ENCODE assay signal across 1 cellular context in genomic region chr3:183766745-183767606, GRCh38.
TF ChIP-seq lines count a peak whose summit lies in the region.

No MANE protein-coding gene starts in this region.

TF ChIP-seq in HepG2, 621 proteins besides CTCF, POLR2A, EP300 and RAD21 (continued from another document and continues in another):
- TF ChIP-seq ZNF724P (CRISPR knock-in tag; IDR thresholded peaks at IDR 0.05; ENCODE audit: borderline replicate concordance) (no peak), ZNF530 (CRISPR knock-in tag; IDR thresholded peaks at IDR 0.05; ENCODE audit: low read depth) (no peak), ZNF512 (CRISPR knock-in tag; IDR thresholded peaks at IDR 0.05) (no peak), GTF3A (CRISPR knock-in tag; conservative IDR thresholded peaks at IDR 0.05) (no peak), GATAD1 (CRISPR knock-in tag; IDR thresholded peaks at IDR 0.05) (no peak), FOSL1 (CRISPR knock-in tag; IDR thresholded peaks at IDR 0.05; ENCODE audit: borderline replicate concordance) (no peak), ZBTB33 (CRISPR knock-in tag; IDR thresholded peaks at IDR 0.05) (peak; percentile 51), TEF (CRISPR knock-in tag; IDR thresholded peaks at IDR 0.05) (no peak), HDAC1 (CRISPR knock-in tag; IDR thresholded peaks at IDR 0.05) (no peak), HMGXB4 (CRISPR knock-in tag; IDR thresholded peaks at IDR 0.05; ENCODE audit: borderline replicate concordance in 1 of 2, low read depth in 1 of 2) (0 out of 4 replicates have a peak, but pooled peaks have one; percentile 23 to 40), ZNF33B (CRISPR knock-in tag; IDR thresholded peaks at IDR 0.05) (no peak), ZNF510 (CRISPR knock-in tag; IDR thresholded peaks at IDR 0.05; ENCODE audit: low read depth) (no peak), ZNF740 (CRISPR knock-in tag; IDR thresholded peaks at IDR 0.05) (no peak), TEAD2 (CRISPR knock-in tag; IDR thresholded peaks at IDR 0.05) (no peak), ATM (IDR thresholded peaks at IDR 0.05; ENCODE audit: borderline replicate concordance) (no peak), NCOA5 (CRISPR knock-in tag; IDR thresholded peaks at IDR 0.05) (no peak), U2AF1 (optimal IDR thresholded peaks at IDR 0.05; ENCODE audit: low read depth, low read length) (no peak), SMYD3 (CRISPR knock-in tag; IDR thresholded peaks at IDR 0.05) (no peak), PHF5A (CRISPR knock-in tag; IDR thresholded peaks at IDR 0.05; ENCODE audit: low read depth, unreplicated experiment) (no peak), SP4 (CRISPR knock-in tag; IDR thresholded peaks at IDR 0.05) (no peak), ZNF513 (CRISPR knock-in tag; conservative IDR thresholded peaks at IDR 0.05) (no peak), ZNF841 (CRISPR knock-in tag; IDR thresholded peaks at IDR 0.05; ENCODE audit: borderline replicate concordance) (no peak), ZNF121 (CRISPR knock-in tag; IDR thresholded peaks at IDR 0.05) (peak; percentile 95), IKZF1 (IDR thresholded peaks at IDR 0.05) (no peak), DPF2 (CRISPR knock-in tag; IDR thresholded peaks at IDR 0.05; ENCODE audit: borderline replicate concordance, low read depth) (no peak), NFIB (CRISPR knock-in tag; IDR thresholded peaks at IDR 0.05; ENCODE audit: borderline replicate concordance) (no peak), NFE2 (CRISPR knock-in tag; IDR thresholded peaks at IDR 0.05) (no peak), NFYB (CRISPR knock-in tag; IDR thresholded peaks at IDR 0.05) (no peak), NPAS2 (CRISPR knock-in tag; IDR thresholded peaks at IDR 0.05; ENCODE audit: borderline replicate concordance) (no peak), ZBTB2 (CRISPR knock-in tag; IDR thresholded peaks at IDR 0.05; ENCODE audit: low read depth) (no peak), YEATS2 (CRISPR knock-in tag; IDR thresholded peaks at IDR 0.05; ENCODE audit: borderline replicate concordance) (no peak), ZFP62 (CRISPR knock-in tag; IDR thresholded peaks at IDR 0.05) (0 out of 2 replicates have a peak, but pooled peaks have one; percentile 45), HNF1B (CRISPR knock-in tag; IDR thresholded peaks at IDR 0.05) (0 out of 2 replicates have a peak, but pooled peaks have one; percentile 21), CHD2 (IDR thresholded peaks at IDR 0.05; ENCODE audit: low read depth, low read length) (no peak), ZNF883 (CRISPR knock-in tag; IDR thresholded peaks at IDR 0.05; ENCODE audit: not compliant biosample characterization) (peak; percentile 55), ZNF570 (CRISPR knock-in tag; IDR thresholded peaks at IDR 0.05; ENCODE audit: borderline replicate concordance) (no peak), ZBTB7B (CRISPR knock-in tag; IDR thresholded peaks at IDR 0.05) (no peak), ATF4 (CRISPR knock-in tag; IDR thresholded peaks at IDR 0.05) (no peak), ZNF607 (CRISPR knock-in tag; IDR thresholded peaks at IDR 0.05; ENCODE audit: borderline replicate concordance) (0 out of 2 replicates have a peak, but pooled peaks have one; percentile 37), ERF (CRISPR knock-in tag; IDR thresholded peaks at IDR 0.05) (0 out of 2 replicates have a peak, but pooled peaks have one; percentile 43), ZBTB40 (IDR thresholded peaks at IDR 0.05) (no peak), ZBTB40 (CRISPR knock-in tag; IDR thresholded peaks at IDR 0.05) (no peak), MIER2 (CRISPR knock-in tag; IDR thresholded peaks at IDR 0.05) (no peak)
